In the genomic region with DNA sequence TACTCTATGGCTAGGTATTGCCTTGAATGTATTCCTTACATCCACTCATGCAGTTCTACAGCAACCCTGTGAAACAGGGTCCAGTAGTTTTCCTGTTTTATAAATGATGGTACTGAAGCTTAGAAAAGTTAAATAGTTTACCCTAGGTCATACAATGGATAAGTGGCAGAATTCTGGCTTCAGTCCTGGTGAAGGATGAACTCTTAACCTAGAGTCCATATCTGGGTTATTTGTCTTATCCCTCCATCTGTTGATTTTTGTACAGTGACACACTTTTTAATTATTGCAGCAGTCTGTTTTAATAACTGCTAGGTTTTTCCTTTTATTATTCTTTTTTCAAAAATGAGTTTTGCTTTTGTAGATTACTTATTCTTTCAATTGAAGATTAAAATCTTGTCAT, we compare ENCODE assay signal across 24 cellular contexts.
"Had no signal": no experiment of that assay in that cellular context is flagged by ENCODE, and none has a peak within 500 bp of the region (broad histone marks: within the 10 kb centered on the region; RNA-seq: fewer than 3 reads in every experiment).

No MANE protein-coding gene starts in this region.

- H3K9me3 Mint-ChIP-seq: natural killer cell; neural progenitor cell; stimulated activated memory B cell treated with anti-CD40 and anti-IgM and Interleukin-4, amounts not matched to agents 10 μg/mL and 1 μg/mL and 100 μg/mL, for 72 hours; stimulated activated naive CD8-positive, alpha-beta T cell treated with anti-CD3 and anti-CD28 coated beads, Interleukin-15, Interleukin-2, amounts not matched to agents 100 ng/mL and 50 ng/mL, for 24 hours had no signal

- H3K27me3 Mint-ChIP-seq: progenitor cell of endocrine pancreas; stimulated activated memory B cell treated with anti-CD40 and anti-IgM and Interleukin-4, amounts not matched to agents 10 μg/mL and 1 μg/mL and 100 μg/mL, for 72 hours had no signal

- H3K36me3 ChIP-seq: neural progenitor cell, ovary, spleen, tibial artery, upper lobe of left lung, vagina had no signal

- H3K4me3 Mint-ChIP-seq: natural killer cell; neural progenitor cell; stimulated activated memory B cell treated with anti-CD40 and anti-IgM and Interleukin-4, amounts not matched to agents 10 μg/mL and 1 μg/mL and 100 μg/mL, for 72 hours; stimulated activated naive CD8-positive, alpha-beta T cell treated with anti-CD3 and anti-CD28 coated beads, Interleukin-15, Interleukin-2, amounts not matched to agents 100 ng/mL and 50 ng/mL, for 24 hours had no signal

- DNase-seq: cortex of kidney; dorsolateral prefrontal cortex; effector CD8-positive, alpha-beta T cell; foreskin melanocyte; head of caudate nucleus; kidney; left cardiac atrium; left ventricle myocardium superior; natural killer cell; nucleus accumbens; ovary; right cardiac atrium; spleen; stimulated activated CD4-positive, alpha-beta T cell treated with anti-CD3 and anti-CD28 coated beads, Interleukin-15, amount 100 ng/mL, for 24 hours; stimulated activated CD4-positive, alpha-beta T cell treated with anti-CD3 and anti-CD28 coated beads, Interleukin-1b, Interleukin-23, amount 100 ng/mL, for 48 hours; stimulated activated CD4-positive, alpha-beta T cell treated with anti-CD3 and anti-CD28 coated beads, Interleukin-4, amount 100 ng/mL, for 24 hours; tibial artery; upper lobe of left lung had no signal

- ATAC-seq: left cardiac atrium; left ventricle myocardium superior; natural killer cell; right cardiac atrium; stimulated activated memory B cell treated with anti-CD40 and anti-IgM and Interleukin-4, amounts not matched to agents 10 μg/mL and 1 μg/mL and 100 μg/mL, for 72 hours had no signal

- H3K4me1 ChIP-seq: neural progenitor cell, tibial artery, vagina had no signal

- H3K36me3 Mint-ChIP-seq: natural killer cell; neural progenitor cell; stimulated activated memory B cell treated with anti-CD40 and anti-IgM and Interleukin-4, amounts not matched to agents 10 μg/mL and 1 μg/mL and 100 μg/mL, for 72 hours had no signal

- H3K27ac Mint-ChIP-seq: natural killer cell; neural progenitor cell; progenitor cell of endocrine pancreas; stimulated activated memory B cell treated with anti-CD40 and anti-IgM and Interleukin-4, amounts not matched to agents 10 μg/mL and 1 μg/mL and 100 μg/mL, for 72 hours; stimulated activated naive CD8-positive, alpha-beta T cell treated with anti-CD3 and anti-CD28 coated beads, Interleukin-15, Interleukin-2, amounts not matched to agents 100 ng/mL and 50 ng/mL, for 24 hours had no signal

- H3K4me3 ChIP-seq: dorsolateral prefrontal cortex, hepatocyte, neural progenitor cell, ovary, spleen, tibial artery, upper lobe of left lung, vagina had no signal

- H3K9me3 ChIP-seq: ovary, spleen, tibial artery, upper lobe of left lung, vagina had no signal

- H3K27me3 ChIP-seq: dorsolateral prefrontal cortex, hepatocyte, neural progenitor cell, ovary, spleen, tibial artery, upper lobe of left lung, vagina had no signal

- H3K27ac ChIP-seq: hepatocyte, neural progenitor cell, ovary, spleen, tibial artery, upper lobe of left lung, vagina had no signal

- H3K4me1 Mint-ChIP-seq: natural killer cell; neural progenitor cell; stimulated activated memory B cell treated with anti-CD40 and anti-IgM and Interleukin-4, amounts not matched to agents 10 μg/mL and 1 μg/mL and 100 μg/mL, for 72 hours had no signal

- H3K9ac ChIP-seq: neural progenitor cell had no signal
